ENCODE assay signal across 1 cellular context in genomic region chr18:48488388-48488850, GRCh38.
TF ChIP-seq lines count a peak whose summit lies in the region.

No MANE protein-coding gene starts in this region.

TF ChIP-seq in HepG2, 621 proteins besides CTCF, POLR2A, EP300 and RAD21 (continued from another document and continues in another):
- TF ChIP-seq ZNF784 (CRISPR knock-in tag; IDR thresholded peaks at IDR 0.05; ENCODE audit: borderline replicate concordance) (0 out of 2 replicates have a peak, but pooled peaks have one; percentile 28), ZNF770 (CRISPR knock-in tag; IDR thresholded peaks at IDR 0.05) (no peak), RFX1 (IDR thresholded peaks at IDR 0.05) (no peak), SNAPC5 (CRISPR knock-in tag; IDR thresholded peaks at IDR 0.05; ENCODE audit: borderline replicate concordance) (no peak), NFIB (CRISPR knock-in tag; IDR thresholded peaks at IDR 0.05; ENCODE audit: borderline replicate concordance) (no peak), ZEB1 (IDR thresholded peaks at IDR 0.05; ENCODE audit: insufficient replicate concordance, low read depth) (no peak), MIER2 (CRISPR knock-in tag; IDR thresholded peaks at IDR 0.05) (peak; percentile 57; the same call in 1 of the 2 replicates), ZNF878 (CRISPR knock-in tag; IDR thresholded peaks at IDR 0.05) (peak; percentile 55; the same call in 1 of the 2 replicates), ATF1 (CRISPR knock-in tag; IDR thresholded peaks at IDR 0.05) (no peak; the same call in 1 of the 2 replicates), ZNF136 (CRISPR knock-in tag; IDR thresholded peaks at IDR 0.05; ENCODE audit: low read depth) (no peak), PAX8 (CRISPR knock-in tag; IDR thresholded peaks at IDR 0.05; ENCODE audit: borderline replicate concordance) (no peak), KDM5B (CRISPR knock-in tag; IDR thresholded peaks at IDR 0.05; ENCODE audit: borderline replicate concordance) (no peak), ZBED4 (CRISPR knock-in tag; IDR thresholded peaks at IDR 0.05; ENCODE audit: borderline replicate concordance) (no peak; the same call in 1 of the 2 replicates), MIER3 (CRISPR knock-in tag; IDR thresholded peaks at IDR 0.05; ENCODE audit: borderline replicate concordance) (0 out of 2 replicates have a peak, but pooled peaks have one; percentile 53), MYNN (CRISPR knock-in tag; IDR thresholded peaks at IDR 0.05; ENCODE audit: low read depth) (no peak), MLX (CRISPR knock-in tag; IDR thresholded peaks at IDR 0.05) (peak; percentile 54; the same call in 1 of the 2 replicates), EED (CRISPR knock-in tag; IDR thresholded peaks at IDR 0.05) (no peak), HNRNPL (IDR thresholded peaks at IDR 0.05; ENCODE audit: low read depth, low read length) (no peak), BRD4 (CRISPR knock-in tag; IDR thresholded peaks at IDR 0.05) (0 out of 2 replicates have a peak, but pooled peaks have one; percentile 38), MEIS2 (CRISPR knock-in tag; IDR thresholded peaks at IDR 0.05) (0 out of 2 replicates have a peak, but pooled peaks have one; percentile 50), TEAD3 (CRISPR knock-in tag; optimal IDR thresholded peaks at IDR 0.05; ENCODE audit: borderline replicate concordance) (peak; percentile 99), RXRB (CRISPR knock-in tag; IDR thresholded peaks at IDR 0.05; ENCODE audit: borderline replicate concordance) (peak; percentile 77; the same call in 1 of the 2 replicates), GZF1 (CRISPR knock-in tag; IDR thresholded peaks at IDR 0.05) (no peak), DRAP1 (CRISPR knock-in tag; IDR thresholded peaks at IDR 0.05) (no peak), NBN (conservative IDR thresholded peaks at IDR 0.05) (no peak), MED1 (CRISPR knock-in tag; IDR thresholded peaks at IDR 0.05) (peak; percentile 84), ZNF550 (CRISPR knock-in tag; IDR thresholded peaks at IDR 0.05; ENCODE audit: borderline replicate concordance) (no peak), MYPOP (CRISPR knock-in tag; IDR thresholded peaks at IDR 0.05) (no peak), DMTF1 (CRISPR knock-in tag; IDR thresholded peaks at IDR 0.05) (no peak), JUNB (CRISPR knock-in tag; IDR thresholded peaks at IDR 0.05; ENCODE audit: borderline replicate concordance) (peak; percentile 80; the same call in 1 of the 2 replicates), EHMT2 (IDR thresholded peaks at IDR 0.05; ENCODE audit: borderline replicate concordance, low read depth, low read length) (no peak), NONO (IDR thresholded peaks at IDR 0.05) (no peak), NONO (CRISPR knock-in tag; conservative IDR thresholded peaks at IDR 0.05) (no peak), TCF7 (IDR thresholded peaks at IDR 0.05; ENCODE audit: low read depth) (peak; percentile 84), ARNT2 (CRISPR knock-in tag; IDR thresholded peaks at IDR 0.05; ENCODE audit: low read depth) (0 out of 2 replicates have a peak, but pooled peaks have one; percentile 44)
- TF ChIP-seq, protein P1, sequence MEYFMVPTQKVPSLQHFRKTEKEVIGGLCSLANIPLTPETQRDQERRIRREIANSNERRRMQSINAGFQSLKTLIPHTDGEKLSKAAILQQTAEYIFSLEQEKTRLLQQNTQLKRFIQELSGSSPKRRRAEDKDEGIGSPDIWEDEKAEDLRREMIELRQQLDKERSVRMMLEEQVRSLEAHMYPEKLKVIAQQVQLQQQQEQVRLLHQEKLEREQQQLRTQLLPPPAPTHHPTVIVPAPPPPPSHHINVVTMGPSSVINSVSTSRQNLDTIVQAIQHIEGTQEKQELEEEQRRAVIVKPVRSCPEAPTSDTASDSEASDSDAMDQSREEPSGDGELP (IDR thresholded peaks at IDR 0.05; ENCODE audit: borderline replicate concordance, low read depth) = peak; percentile 67; the same call in 1 of the 2 replicates
- TF ChIP-seq, protein P2, sequence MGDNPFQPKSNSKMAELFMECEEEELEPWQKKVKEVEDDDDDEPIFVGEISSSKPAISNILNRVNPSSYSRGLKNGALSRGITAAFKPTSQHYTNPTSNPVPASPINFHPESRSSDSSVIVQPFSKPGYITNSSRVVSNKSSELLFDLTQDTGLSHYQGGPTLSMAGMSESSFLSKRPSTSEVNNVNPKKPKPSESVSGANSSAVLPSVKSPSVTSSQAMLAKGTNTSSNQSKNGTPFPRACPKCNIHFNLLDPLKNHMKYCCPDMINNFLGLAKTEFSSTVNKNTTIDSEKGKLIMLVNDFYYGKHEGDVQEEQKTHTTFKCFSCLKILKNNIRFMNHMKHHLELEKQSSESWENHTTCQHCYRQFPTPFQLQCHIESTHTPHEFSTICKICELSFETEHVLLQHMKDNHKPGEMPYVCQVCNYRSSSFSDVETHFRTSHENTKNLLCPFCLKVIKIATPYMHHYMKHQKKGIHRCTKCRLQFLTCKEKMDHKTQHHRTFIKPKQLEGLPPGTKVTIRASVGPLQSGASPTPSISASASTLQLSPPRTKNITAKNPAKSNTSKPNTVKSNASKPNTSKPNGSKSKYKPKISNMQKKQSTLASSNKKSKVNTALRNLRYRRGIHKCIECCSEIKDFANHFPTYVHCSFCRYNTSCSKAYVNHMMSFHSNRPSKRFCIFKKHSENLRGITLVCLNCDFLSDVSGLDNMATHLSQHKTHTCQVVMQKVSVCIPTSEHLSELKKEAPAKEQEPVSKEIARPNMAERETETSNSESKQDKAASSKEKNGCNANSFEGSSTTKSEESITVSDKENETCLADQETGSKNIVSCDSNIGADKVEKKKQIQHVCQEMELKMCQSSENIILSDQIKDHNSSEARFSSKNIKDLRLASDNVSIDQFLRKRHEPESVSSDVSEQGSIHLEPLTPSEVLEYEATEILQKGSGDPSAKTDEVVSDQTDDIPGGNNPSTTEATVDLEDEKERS (CRISPR knock-in tag; IDR thresholded peaks at IDR 0.05) = no peak
- TF ChIP-seq, protein P3, sequence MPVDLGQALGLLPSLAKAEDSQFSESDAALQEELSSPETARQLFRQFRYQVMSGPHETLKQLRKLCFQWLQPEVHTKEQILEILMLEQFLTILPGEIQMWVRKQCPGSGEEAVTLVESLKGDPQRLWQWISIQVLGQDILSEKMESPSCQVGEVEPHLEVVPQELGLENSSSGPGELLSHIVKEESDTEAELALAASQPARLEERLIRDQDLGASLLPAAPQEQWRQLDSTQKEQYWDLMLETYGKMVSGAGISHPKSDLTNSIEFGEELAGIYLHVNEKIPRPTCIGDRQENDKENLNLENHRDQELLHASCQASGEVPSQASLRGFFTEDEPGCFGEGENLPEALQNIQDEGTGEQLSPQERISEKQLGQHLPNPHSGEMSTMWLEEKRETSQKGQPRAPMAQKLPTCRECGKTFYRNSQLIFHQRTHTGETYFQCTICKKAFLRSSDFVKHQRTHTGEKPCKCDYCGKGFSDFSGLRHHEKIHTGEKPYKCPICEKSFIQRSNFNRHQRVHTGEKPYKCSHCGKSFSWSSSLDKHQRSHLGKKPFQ (CRISPR knock-in tag; IDR thresholded peaks at IDR 0.05; ENCODE audit: insufficient replicate concordance) = no peak
- TF ChIP-seq, protein P4, sequence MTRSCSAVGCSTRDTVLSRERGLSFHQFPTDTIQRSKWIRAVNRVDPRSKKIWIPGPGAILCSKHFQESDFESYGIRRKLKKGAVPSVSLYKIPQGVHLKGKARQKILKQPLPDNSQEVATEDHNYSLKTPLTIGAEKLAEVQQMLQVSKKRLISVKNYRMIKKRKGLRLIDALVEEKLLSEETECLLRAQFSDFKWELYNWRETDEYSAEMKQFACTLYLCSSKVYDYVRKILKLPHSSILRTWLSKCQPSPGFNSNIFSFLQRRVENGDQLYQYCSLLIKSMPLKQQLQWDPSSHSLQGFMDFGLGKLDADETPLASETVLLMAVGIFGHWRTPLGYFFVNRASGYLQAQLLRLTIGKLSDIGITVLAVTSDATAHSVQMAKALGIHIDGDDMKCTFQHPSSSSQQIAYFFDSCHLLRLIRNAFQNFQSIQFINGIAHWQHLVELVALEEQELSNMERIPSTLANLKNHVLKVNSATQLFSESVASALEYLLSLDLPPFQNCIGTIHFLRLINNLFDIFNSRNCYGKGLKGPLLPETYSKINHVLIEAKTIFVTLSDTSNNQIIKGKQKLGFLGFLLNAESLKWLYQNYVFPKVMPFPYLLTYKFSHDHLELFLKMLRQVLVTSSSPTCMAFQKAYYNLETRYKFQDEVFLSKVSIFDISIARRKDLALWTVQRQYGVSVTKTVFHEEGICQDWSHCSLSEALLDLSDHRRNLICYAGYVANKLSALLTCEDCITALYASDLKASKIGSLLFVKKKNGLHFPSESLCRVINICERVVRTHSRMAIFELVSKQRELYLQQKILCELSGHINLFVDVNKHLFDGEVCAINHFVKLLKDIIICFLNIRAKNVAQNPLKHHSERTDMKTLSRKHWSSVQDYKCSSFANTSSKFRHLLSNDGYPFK (CRISPR knock-in tag; IDR thresholded peaks at IDR 0.05; ENCODE audit: borderline replicate concordance) = no peak
